Comparison of ENCODE assay signal across 8 cellular contexts in genomic region chr11:2893021-2893528, GRCh38. TPM values are rescaled to one million over a fixed set of nuclear protein-coding genes. Genes with fewer than 3 reads are reported as not detected.
A peak's percentile ranks its signal among the peaks of the same experiment; 100 is the strongest.
DNase-seq lines count a peak whose midpoint lies in the region; ATAC-seq and TF ChIP-seq lines count a peak whose summit lies in the region.

No MANE protein-coding gene starts in this region.

- H3K23ac ChIP-seq in trophoblast cell (ENCODE audit: low read length): no peak overlapping the region

- no peaks in the 10 kb centered on the region for H3K9me2 ChIP-seq in PC-3 (replicated peaks; ENCODE audit: low read length)

- no peaks in the 10 kb centered on the region for H3F3A ChIP-seq in PC-3 (ENCODE audit: low read length, unreplicated experiment)

- peak overlapping the region; percentile 72 for H3K4me3 Mint-ChIP-seq in Calu3 (ENCODE audit: low read depth, unreplicated experiment)

- peaks cover 21% of the 10 kb centered on the region for H3K36me3 Mint-ChIP-seq in Calu3 (ENCODE audit: insufficient read depth, unreplicated experiment)

- peaks cover 22% of the 10 kb centered on the region for H3K4me1 Mint-ChIP-seq in Calu3 (ENCODE audit: low read depth, unreplicated experiment)

- H3K9me3 Mint-ChIP-seq in Calu3 (ENCODE audit: low read depth, unreplicated experiment): peaks cover under 1% of the 10 kb centered on the region

- H3K27me3 Mint-ChIP-seq in Calu3 (ENCODE audit: unreplicated experiment): no peaks in the 10 kb centered on the region

- no peaks in the 10 kb centered on the region for H3K79me2 ChIP-seq in PC-3 (ENCODE audit: low read length)
- H3K79me2 ChIP-seq in trophoblast cell (ENCODE audit: control insufficient read depth, insufficient read depth, low read length, poor library complexity): no peaks in the 10 kb centered on the region

- H3K4me3 ChIP-seq in PC-3 (ENCODE audit: low read length) (peak overlapping the region; percentile 63), epithelial cell of proximal tubule (ENCODE audit: low read depth, low read length) (peak overlapping the region; percentile 58), trophoblast cell (ENCODE audit: low read depth, low read length) (peak overlapping the region; percentile 56)

- H3K36me3 ChIP-seq in PC-3 (ENCODE audit: low read depth, low read length) (no peaks in the 10 kb centered on the region), trophoblast cell (ENCODE audit: control insufficient read depth in 1 of 2, insufficient read depth in 2 of 2, low read length in 2 of 2) (no peaks in the 10 kb centered on the region)

- H2AFZ ChIP-seq in PC-3 (ENCODE audit: low read length) (peak overlapping the region; percentile 94), trophoblast cell (ENCODE audit: insufficient read depth, low read length, poor library complexity) (peak overlapping the region; percentile 2)

- BruUV-seq in Calu3 (replicated peaks; lab: Mats Ljungman, UMichigan) (no TSS peak), PC-3 (replicated peaks; lab: Mats Ljungman, UMichigan) (TSS peak; percentile 25)

- H3K14ac ChIP-seq in trophoblast cell (ENCODE audit: low read length): no peak overlapping the region

- DNase-seq in Calu3 (no peak), PC-3 (no peak), epithelial cell of proximal tubule (ENCODE audit: low read depth) (no peak), trophoblast cell (no peak), NCI-H1048 (lab: John Stamatoyannopoulos, UW) (no peak), activated gamma-delta T cell (lab: John Stamatoyannopoulos, UW) (no peak)

- H4K8ac ChIP-seq in trophoblast cell (ENCODE audit: low read depth, low read length): peak overlapping the region; percentile 20

- H2BK12ac ChIP-seq in trophoblast cell (ENCODE audit: low read length): no peak overlapping the region

- H3K27ac ChIP-seq in PC-3 (ENCODE audit: low read length) (peak overlapping the region; percentile 52), trophoblast cell (ENCODE audit: low read depth, low read length) (no peak overlapping the region)

- H4K12ac ChIP-seq in trophoblast cell (ENCODE audit: low read depth, low read length): peak overlapping the region; percentile 51

- H3K18ac ChIP-seq in trophoblast cell (ENCODE audit: low read length): no peak overlapping the region

- H3K27me3 ChIP-seq in PC-3 (ENCODE audit: low read length): no peaks in the 10 kb centered on the region
- H3K27me3 ChIP-seq in trophoblast cell (ENCODE audit: insufficient read depth, low read length): no peaks in the 10 kb centered on the region

- H4K91ac ChIP-seq in trophoblast cell (ENCODE audit: low read depth, low read length): peak overlapping the region; percentile 70

- H3K4me2 ChIP-seq in PC-3 (ENCODE audit: low read length) (peak overlapping the region; percentile 87), trophoblast cell (ENCODE audit: low read length) (peak overlapping the region; percentile 53)

- H4K20me1 ChIP-seq in PC-3 (ENCODE audit: low read length): no peaks in the 10 kb centered on the region

- no peak for TF ChIP-seq CTCF in Calu3 (IDR thresholded peaks at IDR 0.05; ENCODE audit: unreplicated experiment)
- TF ChIP-seq CTCF in PC-3 (conservative IDR thresholded peaks at IDR 0.05; ENCODE audit: low read depth, low read length): no peak
- no peak for TF ChIP-seq CTCF in epithelial cell of proximal tubule (conservative IDR thresholded peaks at IDR 0.05; ENCODE audit: low read depth, low read length)

- ATAC-seq in PC-3: no peak
- no peak for ATAC-seq in GM21390 (IDR thresholded peaks at IDR 0.05; ENCODE audit: unreplicated experiment)
- no peak for ATAC-seq in GM19324 (IDR thresholded peaks at IDR 0.05; ENCODE audit: low FRiP score, unreplicated experiment)

- CTCF ChIA-PET in Calu3 (lab: Charles Lee): interaction anchor here (0.5 to 6.5 kb wide), 11 partner anchors 10 to 789 kb away, joined by 3 to 100 read pairs (median 9); partner anchors contain the start of gene PHLDA2
- CTCF ChIA-PET in PC-3 (lab: Charles Lee): interaction anchor here (0.6 to 3.4 kb wide), 5 partner anchors 39 to 588 kb away, joined by 3 to 40 read pairs (median 5); no protein-coding TSS in a partner anchor

- H2BK120ac ChIP-seq in trophoblast cell (ENCODE audit: insufficient read depth, low read length, poor library complexity): no peak overlapping the region

- H3K9ac ChIP-seq in PC-3 (ENCODE audit: low read length) (peak overlapping the region; percentile 68), trophoblast cell (ENCODE audit: low read length) (peak overlapping the region; percentile 1)

- H3K27ac Mint-ChIP-seq in Calu3 (ENCODE audit: unreplicated experiment): peak overlapping the region; percentile 84

- H2BK5ac ChIP-seq in trophoblast cell (ENCODE audit: low read depth, low read length, poor library complexity): no peak overlapping the region

- POLR2A ChIA-PET in PC-3 (lab: Charles Lee; ENCODE audit: unreplicated experiment): interaction anchor here (1.0 kb wide), 1 partner anchor 37 kb away, joined by 3 read pairs; the partner anchor contains the start of gene PHLDA2

- no peak overlapping the region for H3K4ac ChIP-seq in trophoblast cell (ENCODE audit: low read depth, low read length)

- peaks cover 29% of the 10 kb centered on the region for H3K4me1 ChIP-seq in PC-3 (ENCODE audit: insufficient read depth, low read length)
- H3K4me1 ChIP-seq in trophoblast cell (ENCODE audit: control insufficient read depth in 1 of 2, insufficient read depth in 2 of 2, low read length in 2 of 2): peaks cover 5 to 12% of the 10 kb centered on the region in 2 experiments

- H3K79me1 ChIP-seq in trophoblast cell (ENCODE audit: low read length): peaks cover 13% of the 10 kb centered on the region

- H3K9me3 ChIP-seq in PC-3 (ENCODE audit: low read length): no peaks in the 10 kb centered on the region
- H3K9me3 ChIP-seq in trophoblast cell (ENCODE audit: insufficient read depth, low read depth, low read length): peaks cover 9% of the 10 kb centered on the region

- no peak overlapping the region for H2AK5ac ChIP-seq in trophoblast cell (ENCODE audit: low read length)

- no CpG with 5 or more reads among the region's 2 CpGs for WGBS in trophoblast cell (ENCODE audit: extremely low coverage, insufficient coverage, insufficient read length)

- intact Hi-C loops in Calu3 (cut with micrococcal nuclease; ENCODE audit: unreplicated experiment) (loop anchor here (2.0 kb wide), 1 partner anchor 38 kb away; no protein-coding TSS in a partner anchor), PC-3 (cut with micrococcal nuclease) (no loop called here)

RNA-seq across cellular contexts. Expression of gene CDKN1C, which starts 7.5 kb away (rescaled TPM):
- total RNA-seq in Calu3 (2022): 2.2 and 2.4 TPM in 2 replicates
- 12.0 and 12.9 TPM in 2 replicates for total RNA-seq in PC-3 (2014; rRNA removed)
- 12.7 and 27.7 TPM in 2 replicates for total RNA-seq in epithelial cell of proximal tubule
- polyA plus RNA-seq in trophoblast cell (2013): 604 and 638 TPM in 2 replicates

RNA-seq across cellular contexts. Expression of gene PHLDA2, which starts 36.1 kb away (rescaled TPM):
- total RNA-seq in Calu3 (2022): 111 and 142 TPM in 2 replicates
- 101 and 110 TPM in 2 replicates for total RNA-seq in PC-3 (2014; rRNA removed)
- 63.1 and 97.2 TPM in 2 replicates for total RNA-seq in epithelial cell of proximal tubule
- 252 and 269 TPM in 2 replicates for polyA plus RNA-seq in trophoblast cell (2013)
